In the genomic region with DNA sequence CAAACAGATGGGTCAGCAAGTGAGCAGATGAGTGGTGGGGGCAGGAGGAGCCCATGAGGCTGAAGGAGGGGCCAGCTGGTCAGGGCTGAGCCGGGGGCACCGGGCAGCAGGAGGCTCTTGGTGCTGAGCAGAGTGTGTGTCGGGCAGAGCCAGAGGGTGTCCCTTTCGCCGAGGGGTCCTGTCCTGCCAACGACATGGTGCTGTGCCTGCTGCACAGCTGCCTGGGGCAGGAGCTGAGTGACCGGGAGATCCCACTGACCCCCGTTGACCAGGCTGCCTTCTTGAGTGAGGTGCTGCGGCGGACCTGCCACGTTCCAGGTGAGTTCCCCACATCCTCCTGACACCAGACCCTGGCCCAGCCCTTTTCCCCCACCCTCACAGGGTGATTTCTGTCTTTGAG, we compare ENCODE assay signal across 30 cellular contexts.
"Had no signal": no experiment of that assay in that cellular context is flagged by ENCODE, and none has a peak within 500 bp of the region (broad histone marks: within the 10 kb centered on the region; RNA-seq: fewer than 3 reads in every experiment).

No MANE protein-coding gene starts in this region.

- H2AFZ ChIP-seq: hepatocyte, parathyroid adenoma had no signal

- H3K9me3 ChIP-seq: colonic mucosa, gastrocnemius medialis, heart left ventricle, left ventricle myocardium inferior, neutrophil, prostate gland, right atrium auricular region, stomach, thyroid gland, vagina had no signal

- DNase-seq: colonic mucosa; effector CD8-positive, alpha-beta T cell; endodermal cell; foreskin fibroblast; gastrocnemius medialis; heart left ventricle; left cardiac atrium; left ventricle myocardium inferior; natural killer cell; stimulated activated CD4-positive, alpha-beta T cell treated with anti-CD3 and anti-CD28 coated beads, Interleukin-12 subunit alpha, Interleukin-12 subunit beta, amount 100 ng/mL, for 4 hours; stimulated activated CD4-positive, alpha-beta T cell treated with anti-CD3 and anti-CD28 coated beads, Interleukin-1b, Interleukin-23, amount 100 ng/mL, for 48 hours; stimulated activated CD4-positive, alpha-beta T cell treated with anti-CD3 and anti-CD28 coated beads, Interleukin-4, amount 100 ng/mL, for 1 hour; stimulated activated CD8-positive, alpha-beta memory T cell treated with anti-CD3 and anti-CD28 coated beads, Interleukin-4, amount 100 ng/mL, for 48 hours; stimulated activated naive CD4-positive, alpha-beta T cell treated with Interleukin-2 at 50 U/mL for 16 hours; stomach; thyroid gland had no signal

- H3K4me3 ChIP-seq: colonic mucosa, gastrocnemius medialis, heart left ventricle, hepatocyte, left ventricle myocardium inferior, lung, prostate gland, right atrium auricular region, smooth muscle cell, stomach, thyroid gland, vagina had no signal

- H3K4me1 ChIP-seq: colonic mucosa, gastrocnemius medialis, heart left ventricle, left ventricle myocardium inferior, parathyroid adenoma, prostate gland, right atrium auricular region, vagina had no signal

- H3K27me3 ChIP-seq: colonic mucosa, gastrocnemius medialis, heart left ventricle, hepatocyte, neutrophil, right atrium auricular region, stomach, thyroid gland, vagina had no signal

- H3K4me2 ChIP-seq: hepatocyte, smooth muscle cell had no signal

- H3K27ac Mint-ChIP-seq: dendritic cell treated with granulocyte-macrophage colony-stimulating factor and Interleukin-4, amounts not matched to agents 40 ng/mL and 50 ng/mL, for 4 days; endodermal cell; memory B cell had no signal

- H3K9ac ChIP-seq: parathyroid adenoma had no signal

- H3K4me3 Mint-ChIP-seq: dendritic cell treated with granulocyte-macrophage colony-stimulating factor and Interleukin-4, amounts not matched to agents 40 ng/mL and 50 ng/mL, for 4 days; endodermal cell; memory B cell; natural killer cell; neural crest cell had no signal

- H3K27me3 Mint-ChIP-seq: dendritic cell treated with granulocyte-macrophage colony-stimulating factor and Interleukin-4, amounts not matched to agents 40 ng/mL and 50 ng/mL, for 4 days; memory B cell had no signal

- H3K79me2 ChIP-seq: hepatocyte, parathyroid adenoma had no signal

- H3K27ac ChIP-seq: colonic mucosa, epithelial cell of prostate, gastrocnemius medialis, heart left ventricle, hepatocyte, left ventricle myocardium inferior, neutrophil, parathyroid adenoma, prostate gland, right atrium auricular region, stomach, thyroid gland, vagina had no signal

- ATAC-seq: esophagus mucosa, gastrocnemius medialis, heart left ventricle, left cardiac atrium, natural killer cell, sciatic nerve had no signal

- H3K9me3 Mint-ChIP-seq: dendritic cell treated with granulocyte-macrophage colony-stimulating factor and Interleukin-4, amounts not matched to agents 40 ng/mL and 50 ng/mL, for 4 days; endodermal cell; memory B cell; neural crest cell had no signal

- H3K4me1 Mint-ChIP-seq: endodermal cell, neural crest cell had no signal
